8 cellular contexts compared by ENCODE assay signal in genomic region chr12:113185180-113186032, GRCh38. TPM values are rescaled to one million over a fixed set of nuclear protein-coding genes. Genes with fewer than 3 reads are reported as not detected.
DNase-seq lines count a peak whose midpoint lies in the region; ATAC-seq and TF ChIP-seq lines count a peak whose summit lies in the region.

TSS of gene DDX54 (minus strand) at chr12:113185478. CDS start at chr12:113185451, 27 bp downstream.
TSS of gene RITA1 (plus strand) at chr12:113185721. CDS start at chr12:113186747, 1,026 bp downstream.

- ATAC-seq in DND-41 (ENCODE audit: insufficient read depth, low read depth) (peak; percentile 61), GM21619 (IDR thresholded peaks at IDR 0.05; ENCODE audit: unreplicated experiment) (peak; percentile 45)
- peak; percentile 64 for ATAC-seq in stimulated activated naive CD8-positive, alpha-beta T cell treated with anti-CD3 and anti-CD28 coated beads, Interleukin-15, amount 100 ng/mL, for 72 hours

- H4K20me1 ChIP-seq in DND-41 (ENCODE audit: insufficient read depth, low read length) (peaks cover 37% of the 10 kb centered on the region), neural cell (ENCODE audit: insufficient read depth) (no peaks in the 10 kb centered on the region)

- TF ChIP-seq CTCF in DND-41 (IDR thresholded peaks at IDR 0.05; ENCODE audit: borderline replicate concordance, extremely low read depth, low read length, poor library complexity, severe bottlenecking) (no peak), fibroblast of villous mesenchyme (IDR thresholded peaks at IDR 0.05; ENCODE audit: insufficient read depth, low read depth, low read length) (no peak), neural cell (IDR thresholded peaks at IDR 0.05; ENCODE audit: poor library complexity, severe bottlenecking) (no peak)

- no peaks in the 10 kb centered on the region for H3K27me3 Mint-ChIP-seq in stimulated activated naive CD8-positive, alpha-beta T cell treated with anti-CD3 and anti-CD28 coated beads, Interleukin-15, amount 100 ng/mL, for 72 hours

- H3K79me2 ChIP-seq in DND-41 (ENCODE audit: insufficient read depth, low read length), result peaks cover 87% of the 10 kb centered on the region
- peaks cover 13% of the 10 kb centered on the region for H3K79me2 ChIP-seq in neural cell (replicated peaks; ENCODE audit: insufficient read depth, low read length)

- H3K4me3 ChIP-seq in DND-41 (ENCODE audit: low read depth in 1 of 2, low read length in 2 of 2) (peak within 1 kb of the TSS; percentile 81 to 93), fibroblast of villous mesenchyme (ENCODE audit: low read depth, low read length) (peak within 1 kb of the TSS; percentile 92), neural cell (ENCODE audit: low read length) (peak within 1 kb of the TSS; percentile 90)
- H3K4me3 ChIP-seq in Jurkat, Clone E6-1 (ENCODE audit: low read length), result peak within 1 kb of the TSS; percentile 88

- H3K36me3 ChIP-seq in DND-41 (ENCODE audit: insufficient read depth, low read length) (peaks cover 57% of the 10 kb centered on the region), neural cell (ENCODE audit: insufficient read depth, low read length) (no peaks in the 10 kb centered on the region)

- H3K27ac Mint-ChIP-seq in stimulated activated naive CD8-positive, alpha-beta T cell treated with anti-CD3 and anti-CD28 coated beads, Interleukin-15, amount 100 ng/mL, for 72 hours, result peak within 1 kb of the TSS; percentile 97 to 99

- H3K4me3 Mint-ChIP-seq in stimulated activated naive CD8-positive, alpha-beta T cell treated with anti-CD3 and anti-CD28 coated beads, Interleukin-15, amount 100 ng/mL, for 72 hours, result peak within 1 kb of the TSS; percentile 94 to 96

- TF ChIP-seq RAD21 in neural cell (conservative IDR thresholded peaks at IDR 0.05), result peak; percentile 22

- H2AFZ ChIP-seq in DND-41 (ENCODE audit: low read depth, low read length) (peak within 1 kb of the TSS; percentile 97), neural cell (ENCODE audit: low read depth, low read length) (peak within 1 kb of the TSS; percentile 80)

- no peaks in the 10 kb centered on the region for H3K27me3 ChIP-seq in DND-41 (ENCODE audit: insufficient read depth, low read length, poor library complexity)
- H3K27me3 ChIP-seq in neural cell (ENCODE audit: insufficient read depth, low read depth, low read length), result no peaks in the 10 kb centered on the region

- no peaks in the 10 kb centered on the region for H3K9me3 ChIP-seq in DND-41 (ENCODE audit: insufficient read depth, low read length, severe bottlenecking)
- no peaks in the 10 kb centered on the region for H3K9me3 ChIP-seq in neural cell (ENCODE audit: low read length)

- peaks cover 40% of the 10 kb centered on the region for H3K4me1 ChIP-seq in DND-41 (ENCODE audit: insufficient read depth, low read length)

- H3K9me2 ChIP-seq in neural cell (ENCODE audit: insufficient read depth, low read length), result no peaks in the 10 kb centered on the region

- no peaks in the 10 kb centered on the region for H3F3A ChIP-seq in neural cell (ENCODE audit: insufficient read depth, low read length, poor library complexity, severe bottlenecking)

- H3K27ac ChIP-seq in DND-41 (ENCODE audit: low read length) (peak within 1 kb of the TSS; percentile 95), neural cell (ENCODE audit: low read length) (peak within 1 kb of the TSS; percentile 77)

- H3K4me2 ChIP-seq in DND-41 (ENCODE audit: insufficient read depth, low read length) (peak within 1 kb of the TSS; percentile 97), neural cell (ENCODE audit: low read length) (peak within 1 kb of the TSS; percentile 91)

- DNase-seq in DND-41 (peak; percentile 81), SHP77 (lab: John Stamatoyannopoulos, UW) (peak; percentile 80 to 84), fibroblast of villous mesenchyme (ENCODE audit: low read depth) (peak; percentile 78)
- peak; percentile 66 for DNase-seq in Jurkat, Clone E6-1 (ENCODE audit: low read depth, low spot score)
- DNase-seq in activated effector memory CD4-positive, alpha-beta T cell treated with anti-CD3 and anti-CD28 coated beads, Interleukin-2, amount 50 U/mL, for 16 hours, result peak; percentile 93
- DNase-seq in stimulated activated naive CD8-positive, alpha-beta T cell treated with anti-CD3 and anti-CD28 coated beads, Interleukin-15, amount 100 ng/mL, for 72 hours, result peak; percentile 80 to 87

- no peaks in the 10 kb centered on the region for H3K9me3 Mint-ChIP-seq in stimulated activated naive CD8-positive, alpha-beta T cell treated with anti-CD3 and anti-CD28 coated beads, Interleukin-15, amount 100 ng/mL, for 72 hours

- peak; percentile 37 for TF ChIP-seq EP300 in neural cell (conservative IDR thresholded peaks at IDR 0.05; ENCODE audit: poor library complexity, severe bottlenecking)

- H3K4me1 Mint-ChIP-seq in stimulated activated naive CD8-positive, alpha-beta T cell treated with anti-CD3 and anti-CD28 coated beads, Interleukin-15, amount 100 ng/mL, for 72 hours, result peaks cover 35% of the 10 kb centered on the region

- H3K9ac ChIP-seq in DND-41 (ENCODE audit: low read depth, low read length), result peak within 1 kb of the TSS; percentile 94
- peak within 1 kb of the TSS; percentile 83 for H3K9ac ChIP-seq in neural cell (ENCODE audit: low read length)

TF ChIP-seq in neural cell, 6 proteins besides CTCF, POLR2A, EP300 and RAD21:
- peak; percentile 42 for TF ChIP-seq SMC3 (conservative IDR thresholded peaks at IDR 0.05; ENCODE audit: poor library complexity)
- peak; percentile 97 for TF ChIP-seq MXI1 (conservative IDR thresholded peaks at IDR 0.05; ENCODE audit: poor library complexity, severe bottlenecking)
- peak; percentile 35 for TF ChIP-seq POLR2AphosphoS5 (IDR thresholded peaks at IDR 0.05)
- no peak for TF ChIP-seq EZH2 (IDR thresholded peaks at IDR 0.05; ENCODE audit: borderline replicate concordance, insufficient read depth, low read length, poor library complexity, severe bottlenecking)
- peak; percentile 88 for TF ChIP-seq TAF1 (IDR thresholded peaks at IDR 0.05; ENCODE audit: low read depth)
- peak; percentile 72 for TF ChIP-seq REST (IDR thresholded peaks at IDR 0.05; ENCODE audit: borderline replicate concordance)

RNA-seq across cellular contexts. Expression of gene DDX54, which starts in this region (rescaled TPM):
- 149 TPM for polyA plus RNA-seq in Jurkat, Clone E6-1 (2012; ENCODE audit: insufficient read depth, insufficient read length)
- total RNA-seq in fibroblast of villous mesenchyme, result 33.7 and 37.0 TPM in 2 replicates
- 52.2 and 63.3 TPM in 2 replicates for polyA plus RNA-seq in neural cell
- 26.1 and 28.0 TPM in 2 replicates for polyA minus RNA-seq in neural cell

RNA-seq across cellular contexts. Expression of gene RITA1, which starts in this region (rescaled TPM):
- polyA plus RNA-seq in Jurkat, Clone E6-1 (2012; ENCODE audit: insufficient read depth, insufficient read length), result 28.2 TPM
- total RNA-seq in fibroblast of villous mesenchyme, result 22.5 and 27.6 TPM in 2 replicates
- polyA plus RNA-seq in neural cell, result 22.8 and 23.3 TPM in 2 replicates
- 21.4 and 23.9 TPM in 2 replicates for polyA minus RNA-seq in neural cell

Comparison
In these comparisons a context has a peak if more than half of its experiments do, and no peak if none do; other contexts are left out.
1. Peak in every context shown above with its lines: DNase-seq, ATAC-seq, H3K4me3 ChIP-seq and H3K27ac ChIP-seq.